ENCODE assay signal across 8 cellular contexts in genomic region chr19:55600336-55601028, GRCh38. TPM values are rescaled to one million over a fixed set of nuclear protein-coding genes. Genes with fewer than 3 reads are reported as not detected.
DNase-seq lines count a peak whose midpoint lies in the region; ATAC-seq and TF ChIP-seq lines count a peak whose summit lies in the region.

No MANE protein-coding gene starts in this region.

- no peaks in the 10 kb centered on the region for H3K9me3 Mint-ChIP-seq in activated CD4-positive, alpha-beta T cell treated with anti-CD3 and anti-CD28 coated beads for 36 hours (ENCODE audit: low read depth)
- peaks cover 21% of the 10 kb centered on the region for H3K9me3 Mint-ChIP-seq in glutamatergic neuron (ENCODE audit: unreplicated experiment)

- peak overlapping the region; percentile 84 for H3K4me3 ChIP-seq in trophoblast cell (ENCODE audit: low read depth, low read length)

- peaks cover 24% of the 10 kb centered on the region for H3K79me1 ChIP-seq in trophoblast cell (ENCODE audit: low read length)

- no peaks in the 10 kb centered on the region for H3K27me3 ChIP-seq in trophoblast cell (ENCODE audit: insufficient read depth, low read length)

- H3K36me3 ChIP-seq in trophoblast cell (ENCODE audit: control insufficient read depth in 1 of 2, insufficient read depth in 2 of 2, low read length in 2 of 2): peaks cover 17% of the 10 kb centered on the region in 2 experiments

- H2BK120ac ChIP-seq in trophoblast cell (ENCODE audit: insufficient read depth, low read length, poor library complexity): peak overlapping the region; percentile 15

- DNase-seq in activated CD4-positive, alpha-beta T cell treated with anti-CD3 and anti-CD28 coated beads for 36 hours: no peak
- no peak for DNase-seq in activated CD4-positive, alpha-beta T cell treated with anti-CD3 and anti-CD28 coated beads, Interleukin-2, amount 50 U/mL, for 4 hours
- peak; percentile 82 for DNase-seq in NCI-H1694 (lab: John Stamatoyannopoulos, UW)
- DNase-seq in activated CD8-positive, alpha-beta memory T cell treated with anti-CD3 and anti-CD28 coated beads for 4 hours (ENCODE audit: low read depth in 2 of 2): peak; percentile 35 to 54
- peak; percentile 89 for DNase-seq in glutamatergic neuron
- peak in 1 of 2 donors; percentile 21 for DNase-seq in trophoblast cell

- ATAC-seq in activated CD4-positive, alpha-beta T cell treated with anti-CD3 and anti-CD28 coated beads for 36 hours: no peak
- ATAC-seq in HG02642 (IDR thresholded peaks at IDR 0.05; ENCODE audit: poor library complexity, unreplicated experiment) (peak; percentile 13), HG03460 (IDR thresholded peaks at IDR 0.05; ENCODE audit: unreplicated experiment) (no peak)

- peak overlapping the region; percentile 43 for H3K9ac ChIP-seq in trophoblast cell (ENCODE audit: low read length)

- peaks cover 3% of the 10 kb centered on the region for H3K9me3 ChIP-seq in trophoblast cell (ENCODE audit: insufficient read depth, low read depth, low read length)

- H3K14ac ChIP-seq in trophoblast cell (ENCODE audit: low read length): peak overlapping the region; percentile 43

- no peak for TF ChIP-seq CTCF in glutamatergic neuron (IDR thresholded peaks at IDR 0.05; ENCODE audit: partially characterized antibody, unreplicated experiment)

- no peak overlapping the region for H3K18ac ChIP-seq in trophoblast cell (ENCODE audit: low read length)

- peaks cover 9% of the 10 kb centered on the region in 2 experiments for H3K4me1 ChIP-seq in trophoblast cell (ENCODE audit: control insufficient read depth in 1 of 2, insufficient read depth in 2 of 2, low read length in 2 of 2)

- peak overlapping the region; percentile 47 for H4K8ac ChIP-seq in trophoblast cell (ENCODE audit: low read depth, low read length)

- POLR2A ChIA-PET in activated CD4-positive, alpha-beta T cell treated with anti-CD3 and anti-CD28 coated beads for 36 hours (lab: Charles Lee): interaction anchor here (0.6 to 1.8 kb wide), 5 partner anchors 17 to 214 kb away, joined by 3 to 12 read pairs (median 3); partner anchors contain the start of genes U2AF2 and UBE2S

- peaks cover 35% of the 10 kb centered on the region for H3K4me1 Mint-ChIP-seq in activated CD4-positive, alpha-beta T cell treated with anti-CD3 and anti-CD28 coated beads for 36 hours
- peaks cover 8% of the 10 kb centered on the region for H3K4me1 Mint-ChIP-seq in glutamatergic neuron (ENCODE audit: low read depth, unreplicated experiment)

- peak overlapping the region; percentile 95 for H3K27ac ChIP-seq in trophoblast cell (ENCODE audit: low read depth, low read length)

- peak overlapping the region; percentile 40 for H4K12ac ChIP-seq in trophoblast cell (ENCODE audit: low read depth, low read length)

- intact Hi-C loops in activated CD4-positive, alpha-beta T cell treated with anti-CD3 and anti-CD28 coated beads for 36 hours (cut with DNase I, micrococcal nuclease): loop anchor here in 1 of 2 experiments (1.0 to 10.0 kb wide), 4 partner anchors 139 to 1151 kb away; partner anchors contain the start of genes DNAAF3, ISOC2 and LENG8

- peak overlapping the region; percentile 86 for H3K4me2 ChIP-seq in trophoblast cell (ENCODE audit: low read length)

- H3K36me3 Mint-ChIP-seq in activated CD4-positive, alpha-beta T cell treated with anti-CD3 and anti-CD28 coated beads for 36 hours (ENCODE audit: low read depth): peaks cover 35% of the 10 kb centered on the region
- peaks cover 19% of the 10 kb centered on the region for H3K36me3 Mint-ChIP-seq in glutamatergic neuron (ENCODE audit: unreplicated experiment)

- CTCF ChIA-PET in activated CD4-positive, alpha-beta T cell treated with anti-CD3 and anti-CD28 coated beads for 36 hours (lab: Charles Lee): interaction anchor here (1.3 kb wide), 1 partner anchor 37 kb away, joined by 5 read pairs; no protein-coding TSS in a partner anchor

- peak overlapping the region; percentile 98 for H4K91ac ChIP-seq in trophoblast cell (ENCODE audit: low read depth, low read length)

- no peaks in the 10 kb centered on the region for H3K27me3 Mint-ChIP-seq in activated CD4-positive, alpha-beta T cell treated with anti-CD3 and anti-CD28 coated beads for 36 hours
- H3K27me3 Mint-ChIP-seq in glutamatergic neuron (ENCODE audit: unreplicated experiment): peaks cover 12% of the 10 kb centered on the region

- no peak overlapping the region for H3K23ac ChIP-seq in trophoblast cell (ENCODE audit: low read length)

- peak overlapping the region; percentile 0 for H2AFZ ChIP-seq in trophoblast cell (ENCODE audit: insufficient read depth, low read length, poor library complexity)

- H3K4me3 Mint-ChIP-seq in activated CD4-positive, alpha-beta T cell treated with anti-CD3 and anti-CD28 coated beads for 36 hours: peak overlapping the region; percentile 78
- H3K4me3 Mint-ChIP-seq in glutamatergic neuron (ENCODE audit: unreplicated experiment): peak overlapping the region; percentile 74

- no CpG with 5 or more reads among the region's 67 CpGs for WGBS in trophoblast cell (ENCODE audit: extremely low coverage, insufficient coverage, insufficient read length)

- H2BK12ac ChIP-seq in trophoblast cell (ENCODE audit: low read length): no peak overlapping the region

- peak overlapping the region; percentile 90 for H3K27ac Mint-ChIP-seq in activated CD4-positive, alpha-beta T cell treated with anti-CD3 and anti-CD28 coated beads for 36 hours
- H3K27ac Mint-ChIP-seq in glutamatergic neuron (ENCODE audit: unreplicated experiment): peak overlapping the region; percentile 63

- no peak overlapping the region for H3K4ac ChIP-seq in trophoblast cell (ENCODE audit: low read depth, low read length)

- H2BK5ac ChIP-seq in trophoblast cell (ENCODE audit: low read depth, low read length, poor library complexity): no peak overlapping the region

- peaks cover 8% of the 10 kb centered on the region for H3K79me2 ChIP-seq in trophoblast cell (ENCODE audit: control insufficient read depth, insufficient read depth, low read length, poor library complexity)

- H2AK5ac ChIP-seq in trophoblast cell (ENCODE audit: low read length): peak overlapping the region; percentile 28

RNA-seq across cellular contexts. Expression of gene ZNF524, which starts 0.4 kb away (rescaled TPM):
- 10 to 100 TPM; 16.2 to 18.6 TPM for total RNA-seq in activated CD4-positive, alpha-beta T cell treated with anti-CD3 and anti-CD28 coated beads for 36 hours
- 6.7 TPM for total RNA-seq in glutamatergic neuron (ENCODE audit: unreplicated experiment)
- polyA plus RNA-seq in trophoblast cell (2013): 6.2 and 6.5 TPM in 2 replicates

RNA-seq across cellular contexts. Expression of gene FIZ1, which starts 1.2 kb away (rescaled TPM):
- 10 to 100 TPM; 13.6 to 14.7 TPM for total RNA-seq in activated CD4-positive, alpha-beta T cell treated with anti-CD3 and anti-CD28 coated beads for 36 hours
- 26.0 TPM for total RNA-seq in glutamatergic neuron (ENCODE audit: unreplicated experiment)
- 11.2 and 12.4 TPM in 2 replicates for polyA plus RNA-seq in trophoblast cell (2013)

RNA-seq across cellular contexts. Expression of gene ZNF865, which starts 5.0 kb away (rescaled TPM):
- 10 to 100 TPM; 11.4 to 12.1 TPM for total RNA-seq in activated CD4-positive, alpha-beta T cell treated with anti-CD3 and anti-CD28 coated beads for 36 hours
- 14.6 TPM for total RNA-seq in glutamatergic neuron (ENCODE audit: unreplicated experiment)
- polyA plus RNA-seq in trophoblast cell (2013): 7.3 TPM in 2 replicates

RNA-seq across cellular contexts. Expression of gene ZNF579, which starts 19.8 kb away (rescaled TPM):
- 1 to 10 TPM; 7.2 to 7.5 TPM for total RNA-seq in activated CD4-positive, alpha-beta T cell treated with anti-CD3 and anti-CD28 coated beads for 36 hours
- total RNA-seq in glutamatergic neuron (ENCODE audit: unreplicated experiment): 48.9 TPM
- 28.5 and 29.6 TPM in 2 replicates for polyA plus RNA-seq in trophoblast cell (2013)

RNA-seq across cellular contexts. Expression of gene ZNF784, which starts 23.9 kb away (rescaled TPM):
- total RNA-seq in activated CD4-positive, alpha-beta T cell treated with anti-CD3 and anti-CD28 coated beads for 36 hours: 1 to 10 TPM; 3.2 to 4.3 TPM
- 8.4 TPM for total RNA-seq in glutamatergic neuron (ENCODE audit: unreplicated experiment)
- polyA plus RNA-seq in trophoblast cell (2013): 3.4 and 3.8 TPM in 2 replicates

Comparison
In these comparisons a context has a peak if more than half of its experiments do, and no peak if none do; other contexts are left out.
1. DNase-seq: peak in NCI-H1694 (single experiment), activated CD8-positive, alpha-beta memory T cell treated with anti-CD3 and anti-CD28 coated beads for 4 hours (2 of 2) and glutamatergic neuron (single experiment); none in activated CD4-positive, alpha-beta T cell treated with anti-CD3 and anti-CD28 coated beads for 36 hours (single experiment) and activated CD4-positive, alpha-beta T cell treated with anti-CD3 and anti-CD28 coated beads, Interleukin-2, amount 50 U/mL, for 4 hours (0 of 2).